22 cellular contexts compared by ENCODE assay signal in genomic region chr3:113141543-113141942, GRCh38.
"Had no signal": no experiment of that assay in that cellular context is flagged by ENCODE, and none has a peak within 500 bp of the region (broad histone marks: within the 10 kb centered on the region; RNA-seq: fewer than 3 reads in every experiment).

No MANE protein-coding gene starts in this region.

- H3K4me1 ChIP-seq: adrenal gland, ascending aorta, pancreas, psoas muscle, right atrium auricular region, tibial artery, uterus had no signal

- H3K9me3 ChIP-seq: adrenal gland, gastroesophageal sphincter, pancreas, psoas muscle, right atrium auricular region, tibial artery, uterus had no signal

- ATAC-seq: activated CD4-positive, CD25-positive, alpha-beta regulatory T cell treated with anti-CD3 and anti-CD28 coated beads, Interleukin-2, amount 50 U/mL, for 24 hours; activated CD8-positive, alpha-beta memory T cell treated with anti-CD3 and anti-CD28 coated beads, Interleukin-2, amount 10 ng/mL, durations not matched to agents 7 days and 5 days; activated CD8-positive, alpha-beta T cell treated with anti-CD3 and anti-CD28 coated beads for 36 hours; gastroesophageal sphincter; heart left ventricle; left cardiac atrium; pancreas; psoas muscle had no signal

- H3K36me3 ChIP-seq: adrenal gland, ascending aorta, brain microvascular endothelial cell, gastroesophageal sphincter, heart left ventricle, pancreas, right atrium auricular region, tibial artery, uterus had no signal

- H3K4me3 ChIP-seq: adrenal gland, ascending aorta, gastroesophageal sphincter, heart left ventricle, pancreas, psoas muscle, right atrium auricular region, tibial artery, uterus had no signal

- DNase-seq: activated CD4-positive, alpha-beta T cell treated with anti-CD3 and anti-CD28 coated beads, Interleukin-2, amount 10 ng/mL, durations not matched to agents 7 days and 5 days; activated CD8-positive, alpha-beta memory T cell treated with anti-CD3 and anti-CD28 coated beads, Interleukin-2, amount 10 ng/mL, durations not matched to agents 7 days and 5 days; activated gamma-delta T cell treated with Interleukin-2 at 50 U/mL for 16 hours; activated T-cell treated with anti-CD3 and anti-CD28 coated beads, Interleukin-2, amount 50 U/mL, for 1 hour; adrenal gland; brain microvascular endothelial cell; caudate nucleus; effector CD8-positive, alpha-beta T cell; heart left ventricle; left cardiac atrium; nephron progenitor cell; pancreas; psoas muscle; stimulated activated CD4-positive, alpha-beta T cell treated with anti-CD3 and anti-CD28 coated beads, Interleukin-4, amount 100 ng/mL, for 24 hours; substantia nigra; tibial artery; uterus had no signal
